ENCODE assay signal across 15 cellular contexts in genomic region chr21:43005635-43006034, GRCh38.
"Had no signal": no experiment of that assay in that cellular context is flagged by ENCODE, and none has a peak within 500 bp of the region (broad histone marks: within the 10 kb centered on the region; RNA-seq: fewer than 3 reads in every experiment).

No MANE protein-coding gene starts in this region.

- H2AFZ ChIP-seq: parathyroid adenoma had no signal

- H3K4me1 ChIP-seq: left ventricle myocardium inferior, parathyroid adenoma had no signal

- H3K27me3 ChIP-seq: esophagus muscularis mucosa, tibial artery, vagina had no signal

- FAIRE-seq: colon, kidney had no signal

- ATAC-seq: activated naive CD4-positive, alpha-beta T cell treated with anti-CD3 and anti-CD28 coated beads, Interleukin-2, amount 50 U/mL, for 72 hours; activated T-cell treated with anti-CD3 and anti-CD28 coated beads, Interleukin-2, amount 50 U/mL, for 72 hours; stimulated activated memory B cell treated with anti-CD40 and anti-IgM and Interleukin-4, amounts not matched to agents 10 μg/mL and 1 μg/mL and 100 μg/mL, for 72 hours; T-helper 17 cell had no signal

- H3K4me3 ChIP-seq: esophagus muscularis mucosa, left ventricle myocardium inferior, tibial artery, vagina had no signal

- DNase-seq: activated CD4-positive, alpha-beta T cell treated with anti-CD3 and anti-CD28 coated beads for 48 hours; activated CD8-positive, alpha-beta memory T cell treated with anti-CD3 and anti-CD28 coated beads, Interleukin-2, amount 50 U/mL, for 48 hours; activated gamma-delta T cell; activated T-cell treated with anti-CD3 and anti-CD28 coated beads, Interleukin-2, amount 50 U/mL, for 72 hours; hypothalamus; kidney; left ventricle myocardium inferior; T-helper 17 cell had no signal

- H3K9ac ChIP-seq: parathyroid adenoma had no signal

- H3K9me3 ChIP-seq: esophagus muscularis mucosa, left ventricle myocardium inferior, tibial artery, vagina had no signal

- H3K27ac ChIP-seq: esophagus muscularis mucosa, left ventricle myocardium inferior, parathyroid adenoma, tibial artery had no signal

- H3K79me2 ChIP-seq: parathyroid adenoma had no signal
